Comparison of ENCODE assay signal across 27 cellular contexts in genomic region chr4:78207951-78208350, GRCh38.
DNase-seq lines count a peak whose midpoint lies in the region; ATAC-seq, FAIRE-seq and TF ChIP-seq lines count a peak whose summit lies in the region.
"Had no signal": no experiment of that assay in that cellular context is flagged by ENCODE, and none has a peak within 500 bp of the region (broad histone marks: within the 10 kb centered on the region; RNA-seq: fewer than 3 reads in every experiment).

No MANE protein-coding gene starts in this region.

- no peak for TF ChIP-seq POLR2A in H1 (IDR thresholded peaks at IDR 0.05; ENCODE audit: control extremely low read depth in 1 of 2, low read depth in 2 of 2, low read length in 2 of 2)

- CTCF ChIA-PET in H1 (lab: Charles Lee; ENCODE audit: partially characterized antibody): interaction anchor here (1.1 kb wide), 1 partner anchor 16 kb away, joined by 4 read pairs; no protein-coding TSS in a partner anchor

- no peak overlapping the region for H3K4me2 ChIP-seq in H1 (ENCODE audit: insufficient read depth in 1 of 2, low read depth in 2 of 2, low read length in 2 of 2)
- H3K4me2 ChIP-seq: A549 had no signal

- no peak overlapping the region for H3K56ac ChIP-seq in H1 (replicated peaks; ENCODE audit: insufficient read length, low read depth, low read length)

- POLR2A ChIA-PET in H1 (lab: Charles Lee; ENCODE audit: partially characterized antibody): no interaction called here

- TF ChIP-seq RAD21 in H1 (IDR thresholded peaks at IDR 0.05 in 1 of 2, conservative IDR thresholded peaks at IDR 0.05 in 1 of 2; ENCODE audit: low read depth in 2 of 2, low read length in 2 of 2): no peak

- H2BK5ac ChIP-seq in H1 (ENCODE audit: low read depth, low read length): no peak overlapping the region

- no peak for TF ChIP-seq EP300 in H1 (IDR thresholded peaks at IDR 0.05; ENCODE audit: borderline replicate concordance in 1 of 2, low read depth in 2 of 2, low read length in 2 of 2)

- WGBS in H1 (ENCODE audit: extremely low coverage in 1 of 2, insufficient coverage in 1 of 2, insufficient read length in 1 of 2, insufficient replicate concordance in 2 of 2, low coverage in 1 of 2, low lambda C conversion rate in 2 of 2, missing lambda C conversion rate in 1 of 2), 2 experiments: 87% methylated on average over 6 of the region's 6 CpGs; no CpG with 5 or more reads in 1 of the 2 experiments

- DNase-seq in ELF-1 (ENCODE audit: low read depth, low spot score): peak; percentile 67
- peak; percentile 9 for DNase-seq in HT-29 (ENCODE audit: low spot score)
- no peak for DNase-seq in H1 (ENCODE audit: low read depth in 1 of 2, low spot score in 2 of 2)
- no peak for DNase-seq in nephron progenitor cell
- DNase-seq in effector CD8-positive, alpha-beta T cell (lab: John Stamatoyannopoulos, UW): no peak
- no peak for DNase-seq in NCI-H1694 (lab: John Stamatoyannopoulos, UW)
- DNase-seq: AML-193; C1 segment of cervical spinal cord; CD4-positive, alpha-beta memory T cell; DMS79; GOT3; HCEC 1CT; NCI-H1048; NCI-H1417 treated with DMSO at 0.1 percent for 48 hours; NCI-H187; NCI-H2081 treated with DMSO at 0.1 percent for 48 hours; NCI-H2171; NCI-H345; NCI-H510A treated with DMSO at 0.1 percent for 48 hours; NCI-H748 treated with DMSO at 0.1 percent for 48 hours; PC-3 had no signal

- no peak overlapping the region for H2BK15ac ChIP-seq in H1 (ENCODE audit: low read length)

- H3K27ac ChIP-seq in H1 (ENCODE audit: low read depth, low read length): no peak overlapping the region
- H3K27ac ChIP-seq: A549 had no signal

- FAIRE-seq in H1 (lab: Jason Lieb, UNC): peak; percentile 13
- FAIRE-seq: A549, GM18507 had no signal

- H3K36me3 Mint-ChIP-seq in nephron progenitor cell (ENCODE audit: low read depth): no peaks in the 10 kb centered on the region
- H3K36me3 Mint-ChIP-seq: CD4-positive, alpha-beta memory T cell had no signal

- no peaks in the 10 kb centered on the region for H3K9me3 Mint-ChIP-seq in nephron progenitor cell
- H3K9me3 Mint-ChIP-seq: CD4-positive, alpha-beta memory T cell had no signal

- TF ChIP-seq CTCF in H1 (IDR thresholded peaks at IDR 0.05; ENCODE audit: control extremely low read depth in 1 of 3, insufficient read depth in 1 of 3, low read depth in 1 of 3, low read length in 3 of 3) (no peak), nephron progenitor cell (IDR thresholded peaks at IDR 0.05) (no peak)

- H3K79me2 ChIP-seq in H1 (ENCODE audit: control insufficient read depth in 1 of 2, insufficient read depth in 2 of 2, low read length in 2 of 2): peaks cover 4 to 90% of the 10 kb centered on the region in 2 experiments; a peak in 3 of 4 replicates

- H2AK5ac ChIP-seq in H1 (ENCODE audit: low read depth, low read length): no peak overlapping the region

- ATAC-seq in GM21526 (IDR thresholded peaks at IDR 0.05; ENCODE audit: low FRiP score, unreplicated experiment) (no peak), HG02884 (IDR thresholded peaks at IDR 0.05; ENCODE audit: unreplicated experiment) (no peak)
- ATAC-seq: A549, PC-3, SK-N-SH treated with all-trans-retinoic acid at 6 μM for 48 hours had no signal

- H4K8ac ChIP-seq in H1 (ENCODE audit: extremely low read depth, insufficient read depth, low read length): no peak overlapping the region

- peaks cover 0 to 6% (median 3%) of the 10 kb centered on the region in 4 experiments; a peak in 2 of 7 replicates for H3K4me1 ChIP-seq in H1 (replicated peaks in 1 of 4; ENCODE audit: control insufficient read depth in 3 of 4, insufficient read depth in 4 of 4, low read length in 3 of 4)
- H3K4me1 ChIP-seq: A549 had no signal

- no peaks in the 10 kb centered on the region for H3K9me3 ChIP-seq in H1 (ENCODE audit: insufficient read depth in 2 of 2, low read depth in 1 of 2, low read length in 1 of 2)
- H3K9me3 ChIP-seq: A549, Caco-2 had no signal

- H3K27me3 Mint-ChIP-seq in nephron progenitor cell (ENCODE audit: low read depth, poor library complexity): no peaks in the 10 kb centered on the region

- H3K79me1 ChIP-seq in H1 (ENCODE audit: low read depth, low read length): peaks cover 2% of the 10 kb centered on the region; the same call in 1 of the 2 replicates

- H4K20me1 ChIP-seq in H1 (replicated peaks in 1 of 2; ENCODE audit: control insufficient read depth in 1 of 2, insufficient read depth in 2 of 2, low read length in 2 of 2): no peaks in the 10 kb centered on the region

- H3K4me3 ChIP-seq in H1 (ENCODE audit: extremely low read depth in 1 of 4, insufficient read depth in 2 of 4, low read depth in 3 of 4, low read length in 4 of 4): no peak overlapping the region
- H3K4me3 ChIP-seq: A549 had no signal

- H2AFZ ChIP-seq in H1 (ENCODE audit: low read length): no peak overlapping the region

- no peak overlapping the region for H3K4me3 Mint-ChIP-seq in nephron progenitor cell
- H3K4me3 Mint-ChIP-seq: CD4-positive, alpha-beta memory T cell had no signal

- H3K4me1 Mint-ChIP-seq in nephron progenitor cell: peaks cover 33% of the 10 kb centered on the region
- H3K4me1 Mint-ChIP-seq: CD4-positive, alpha-beta memory T cell had no signal

- H2BK20ac ChIP-seq in H1 (ENCODE audit: low read length): no peak overlapping the region

- no peaks in the 10 kb centered on the region for H3K27me3 ChIP-seq in H1 (replicated peaks in 1 of 4; ENCODE audit: control insufficient read depth in 3 of 4, extremely low read depth in 1 of 4, insufficient read depth in 3 of 4, low read length in 3 of 4)

- no peak overlapping the region for H4K5ac ChIP-seq in H1 (ENCODE audit: insufficient read length, low read depth, low read length)

- no peak overlapping the region for H3K9ac ChIP-seq in H1 (replicated peaks in 1 of 4; ENCODE audit: extremely low read depth in 1 of 4, low read depth in 3 of 4, low read length in 3 of 4)

- no peaks in the 10 kb centered on the region for H3K23me2 ChIP-seq in H1 (ENCODE audit: low read depth, low read length)

- no peak overlapping the region for H2BK120ac ChIP-seq in H1 (replicated peaks; ENCODE audit: low read depth, low read length)

- H3K18ac ChIP-seq in H1 (ENCODE audit: extremely low read depth, low read length): no peak overlapping the region

- H3K36me3 ChIP-seq in H1 (ENCODE audit: control insufficient read depth in 2 of 4, insufficient read depth in 4 of 4, low read length in 3 of 4): no peaks in the 10 kb centered on the region; a peak in 2 of 8 replicates

- H3K23ac ChIP-seq in H1 (ENCODE audit: insufficient read length): no peak overlapping the region

- H3K14ac ChIP-seq in H1 (ENCODE audit: insufficient read length): no peak overlapping the region

- no peak overlapping the region for H3K4ac ChIP-seq in H1 (replicated peaks; ENCODE audit: insufficient read length, low read depth, low read length)

- no peak overlapping the region for H4K91ac ChIP-seq in H1 (replicated peaks; ENCODE audit: insufficient read length, low read length)

- no peak overlapping the region for H2BK12ac ChIP-seq in H1 (ENCODE audit: low read depth, low read length)

- H3K27ac Mint-ChIP-seq in nephron progenitor cell: peak overlapping the region; percentile 20
- H3K27ac Mint-ChIP-seq: CD4-positive, alpha-beta memory T cell had no signal

TF ChIP-seq in H1, 55 proteins besides CTCF, POLR2A, EP300 and RAD21:
- TF ChIP-seq RNF2 (IDR thresholded peaks at IDR 0.05; ENCODE audit: borderline replicate concordance, low read depth, low read length, missing control alignments, poor library complexity, severe bottlenecking): no peak
- TF ChIP-seq ASH2L (IDR thresholded peaks at IDR 0.05; ENCODE audit: low read length): no peak
- no peak for TF ChIP-seq KDM5A (IDR thresholded peaks at IDR 0.05; ENCODE audit: low read length)
- no peak for TF ChIP-seq SP4 (IDR thresholded peaks at IDR 0.05; ENCODE audit: low read length)
- no peak for TF ChIP-seq RXRA (IDR thresholded peaks at IDR 0.05; ENCODE audit: insufficient read depth, low read depth, low read length)
- no peak for TF ChIP-seq TAF1 (IDR thresholded peaks at IDR 0.05; ENCODE audit: low read depth, low read length)

Comparison
In these comparisons a context has a peak if more than half of its experiments do, and no peak if none do; other contexts are left out.
1. DNase-seq: peak in ELF-1 (single experiment) and HT-29 (single experiment); none in H1 (0 of 2), nephron progenitor cell (single experiment), effector CD8-positive, alpha-beta T cell (single experiment) and NCI-H1694 (single experiment).